ENCODE assay signal across 27 cellular contexts in genomic region chr1:64266941-64267340, GRCh38.
"Had no signal": no experiment of that assay in that cellular context is flagged by ENCODE, and none has a peak within 500 bp of the region (broad histone marks: within the 10 kb centered on the region; RNA-seq: fewer than 3 reads in every experiment).

No MANE protein-coding gene starts in this region.

- H3K36me3 ChIP-seq: SJSA1 had no signal

- H3K9me2 ChIP-seq: SK-N-SH had no signal

- H3K4me3 ChIP-seq: SJSA1 had no signal

- H3K9ac ChIP-seq: SK-N-SH had no signal

- DNase-seq: IMR-90, Karpas-422, KG1, MM.1S, NCI-H1092, NCI-H1105 treated with DMSO at 0.1 percent for 48 hours, NCI-H1417 treated with DMSO at 0.1 percent for 48 hours, NCI-H146, NCI-H1694 treated with DMSO at 0.1 percent for 48 hours, NCI-H1930, NCI-H2081, NCI-H2171, NCI-H226, NCI-H446, NCI-H510A, NCI-H524 treated with DMSO at 0.1 percent for 48 hours, NCI-H69, NCI-H774, Right ventricle myocardium superior, RPMI8226, SIG-M5, SK-N-SH, SW 1271, T-cell had no signal

- H3K9me3 ChIP-seq: SJSA1, SK-N-SH had no signal

- H3K4me2 ChIP-seq: SK-N-SH had no signal

- H3K27ac ChIP-seq: SJSA1 had no signal

- ATAC-seq: HepG2, T-cell had no signal

- FAIRE-seq: HepG2, RCC 7860 had no signal
